ENCODE assay signal across 8 cellular contexts in genomic region chr7:100799037-100799896, GRCh38. TPM values are rescaled to one million over a fixed set of nuclear protein-coding genes. Genes with fewer than 3 reads are reported as not detected.
DNase-seq lines count a peak whose midpoint lies in the region; ATAC-seq and TF ChIP-seq lines count a peak whose summit lies in the region.

No MANE protein-coding gene starts in this region.

- CTCF ChIA-PET in A673 (lab: Charles Lee), result interaction anchor here (0.6 to 4.8 kb wide), 4 partner anchors 29 to 167 kb away, joined by 3 to 50 read pairs (median 7); partner anchors contain the start of genes SLC12A9 and UFSP1
- CTCF ChIA-PET in activated CD8-positive, alpha-beta T cell treated with anti-CD3 and anti-CD28 coated beads, Interleukin-2, amount 10 ng/mL, durations not matched to agents 7 days and 5 days (lab: Charles Lee), result interaction anchor here (0.8 to 9.4 kb wide), 18 partner anchors 10 to 213 kb away, joined by 3 to 223 read pairs (median 4); partner anchors contain the start of genes FBXO24, LRCH4, POP7 and SLC12A9

- no peak overlapping the region for H3K27ac Mint-ChIP-seq in activated CD8-positive, alpha-beta T cell treated with anti-CD3 and anti-CD28 coated beads, Interleukin-2, amount 10 ng/mL, durations not matched to agents 7 days and 5 days
- H3K27ac Mint-ChIP-seq in neural progenitor cell, result no peak overlapping the region

- no peaks in the 10 kb centered on the region for H3K9me3 Mint-ChIP-seq in activated CD8-positive, alpha-beta T cell treated with anti-CD3 and anti-CD28 coated beads, Interleukin-2, amount 10 ng/mL, durations not matched to agents 7 days and 5 days (ENCODE audit: insufficient read depth)
- no peaks in the 10 kb centered on the region for H3K9me3 Mint-ChIP-seq in neural progenitor cell

- BruUV-seq in A673 (replicated peaks; lab: Mats Ljungman, UMichigan), result no TSS peak

- H3K4me3 Mint-ChIP-seq in activated CD8-positive, alpha-beta T cell treated with anti-CD3 and anti-CD28 coated beads, Interleukin-2, amount 10 ng/mL, durations not matched to agents 7 days and 5 days, result no peak overlapping the region
- H3K4me3 Mint-ChIP-seq in neural progenitor cell, result peak overlapping the region; percentile 69

- no peak overlapping the region for H3K9ac ChIP-seq in neural progenitor cell

- intact Hi-C loops in A673 (cut with micrococcal nuclease; ENCODE audit: unreplicated experiment), result loop anchor here (1.0 to 2.0 kb wide), 2 partner anchors 28 to 53 kb away; partner anchors contain the start of genes EPHB4 and SLC12A9
- intact Hi-C loops in esophagus muscularis mucosa (cut with DNase I), result loop anchor here (1.0 kb wide), 1 partner anchor 53 kb away; the partner anchor contains the start of gene SLC12A9
- intact Hi-C loops in thyroid gland (cut with DNase I), result loop anchor here (2.0 kb wide), 1 partner anchor 54 kb away; the partner anchor contains the start of gene SLC12A9

- no peaks in the 10 kb centered on the region for H3K79me2 ChIP-seq in neural progenitor cell (ENCODE audit: low read depth)

- ATAC-seq in activated CD8-positive, alpha-beta T cell treated with anti-CD3 and anti-CD28 coated beads, Interleukin-2, amount 10 ng/mL, durations not matched to agents 7 days and 5 days, result peak; percentile 71
- ATAC-seq in GM21576 (IDR thresholded peaks at IDR 0.05; ENCODE audit: unreplicated experiment), result no peak

- H3K36me3 ChIP-seq in A673 (ENCODE audit: insufficient read depth, low read length, poor library complexity, severe bottlenecking) (peaks cover 12% of the 10 kb centered on the region), esophagus muscularis mucosa (peaks cover 0 to 14% (median 0%) of the 10 kb centered on the region in 4 donors), neural progenitor cell (no peaks in the 10 kb centered on the region), thyroid gland (no peaks in the 10 kb centered on the region)

- 13% methylated on average over 14 of the region's 14 CpGs for WGBS in esophagus muscularis mucosa
- WGBS in thyroid gland, 2 donors, result 20 to 29% methylated on average over 11 to 14 of the region's 14 CpGs

- H3K27me3 Mint-ChIP-seq in activated CD8-positive, alpha-beta T cell treated with anti-CD3 and anti-CD28 coated beads, Interleukin-2, amount 10 ng/mL, durations not matched to agents 7 days and 5 days (ENCODE audit: low read depth), result no peaks in the 10 kb centered on the region
- peaks cover 15% of the 10 kb centered on the region for H3K27me3 Mint-ChIP-seq in neural progenitor cell (ENCODE audit: insufficient read depth, low read depth)

- DNase-seq in A673 (ENCODE audit: low spot score), result peak; percentile 88
- DNase-seq in GM12865 (ENCODE audit: low read depth), result peak; percentile 73
- DNase-seq in NCI-H748 (lab: John Stamatoyannopoulos, UW; ENCODE audit: unreplicated experiment), result peak; percentile 38
- DNase-seq in activated CD8-positive, alpha-beta T cell treated with anti-CD3 and anti-CD28 coated beads, Interleukin-2, amount 10 ng/mL, durations not matched to agents 7 days and 5 days, result peak; percentile 71
- peak; percentile 93 for DNase-seq in esophagus muscularis mucosa (ENCODE audit: extremely low spot score)
- peak; percentile 79 for DNase-seq in neural progenitor cell (ENCODE audit: low spot score)
- DNase-seq in thyroid gland, result peak; percentile 56 to 59

- H3K9me3 ChIP-seq in A673 (ENCODE audit: low read depth, low read length, poor library complexity, severe bottlenecking) (no peaks in the 10 kb centered on the region), esophagus muscularis mucosa (no peaks in the 10 kb centered on the region), neural progenitor cell (ENCODE audit: low read depth) (no peaks in the 10 kb centered on the region), thyroid gland (no peaks in the 10 kb centered on the region)

- H3F3A ChIP-seq in neural progenitor cell (ENCODE audit: low read depth), result peaks cover 37% of the 10 kb centered on the region

- H3K27ac ChIP-seq in A673 (ENCODE audit: low read depth, low read length, poor library complexity, severe bottlenecking) (peak overlapping the region; percentile 24), esophagus muscularis mucosa (replicated peaks in 1 of 4) (no peak overlapping the region), neural progenitor cell (no peak overlapping the region), thyroid gland (no peak overlapping the region)

- no peak overlapping the region for H3K4me3 ChIP-seq in A673 (ENCODE audit: low read depth, low read length, poor library complexity, severe bottlenecking)
- H3K4me3 ChIP-seq in GM12865 (ENCODE audit: low read depth, low read length), result no peak overlapping the region
- H3K4me3 ChIP-seq in esophagus muscularis mucosa, result no peak overlapping the region
- H3K4me3 ChIP-seq in neural progenitor cell, result no peak overlapping the region
- no peak overlapping the region for H3K4me3 ChIP-seq in thyroid gland (replicated peaks in 1 of 3)

- no peaks in the 10 kb centered on the region for H3K27me3 ChIP-seq in A673 (replicated peaks; ENCODE audit: insufficient read depth, low read depth, low read length, poor library complexity)
- H3K27me3 ChIP-seq in esophagus muscularis mucosa, result peaks cover 0 to 10% (median 0%) of the 10 kb centered on the region in 4 donors
- no peaks in the 10 kb centered on the region for H3K27me3 ChIP-seq in neural progenitor cell
- no peaks in the 10 kb centered on the region for H3K27me3 ChIP-seq in thyroid gland

- H3K4me1 Mint-ChIP-seq in activated CD8-positive, alpha-beta T cell treated with anti-CD3 and anti-CD28 coated beads, Interleukin-2, amount 10 ng/mL, durations not matched to agents 7 days and 5 days (ENCODE audit: low read depth), result peaks cover 13% of the 10 kb centered on the region
- peaks cover 9% of the 10 kb centered on the region for H3K4me1 Mint-ChIP-seq in neural progenitor cell

- no peak overlapping the region for H2AFZ ChIP-seq in neural progenitor cell (replicated peaks)

- POLR2A ChIA-PET in A673 (lab: Charles Lee; ENCODE audit: low non-redundant PET), result interaction anchor here (0.5 kb wide), 1 partner anchor 101 kb away, joined by 5 read pairs; no protein-coding TSS in a partner anchor
- POLR2A ChIA-PET in activated CD8-positive, alpha-beta T cell treated with anti-CD3 and anti-CD28 coated beads, Interleukin-2, amount 10 ng/mL, durations not matched to agents 7 days and 5 days (lab: Charles Lee), result interaction anchor here (0.6 to 1.0 kb wide), 2 partner anchors 53 to 105 kb away, joined by 3 read pairs; partner anchors contain the start of genes GIGYF1 and SLC12A9

- H3K4me2 ChIP-seq in neural progenitor cell, result no peak overlapping the region

- H3K4me1 ChIP-seq in A673 (ENCODE audit: insufficient read depth, low read length, poor library complexity, severe bottlenecking), result peaks cover 20% of the 10 kb centered on the region
- peaks cover 27 to 49% (median 40%) of the 10 kb centered on the region in 4 donors for H3K4me1 ChIP-seq in esophagus muscularis mucosa
- H3K4me1 ChIP-seq in neural progenitor cell, result peaks cover 12% of the 10 kb centered on the region
- H3K4me1 ChIP-seq in thyroid gland, result peaks cover 7 to 12% of the 10 kb centered on the region in 2 donors

- TF ChIP-seq EP300 in esophagus muscularis mucosa (IDR thresholded peaks at IDR 0.05), result no peak

- H4K20me1 ChIP-seq in neural progenitor cell (ENCODE audit: low read depth), result peaks cover 6% of the 10 kb centered on the region

- peak; percentile 77 for TF ChIP-seq CTCF in A673 (conservative IDR thresholded peaks at IDR 0.05; ENCODE audit: low read depth, low read length)
- peak; percentile 83 for TF ChIP-seq CTCF in GM12865 (IDR thresholded peaks at IDR 0.05; ENCODE audit: insufficient read depth, low read depth, low read length, missing control alignments)
- TF ChIP-seq CTCF in esophagus muscularis mucosa (IDR thresholded peaks at IDR 0.05), result peak; percentile 65 to 82 (median 82)
- TF ChIP-seq CTCF in neural progenitor cell (IDR thresholded peaks at IDR 0.05), result peak; percentile 73
- TF ChIP-seq CTCF in thyroid gland (IDR thresholded peaks at IDR 0.05), result peak; percentile 24 to 63 (median 54)

- TF ChIP-seq POLR2A in esophagus muscularis mucosa (IDR thresholded peaks at IDR 0.05; ENCODE audit: low read depth) (no peak), thyroid gland (IDR thresholded peaks at IDR 0.05) (no peak)

- H3K36me3 Mint-ChIP-seq in activated CD8-positive, alpha-beta T cell treated with anti-CD3 and anti-CD28 coated beads, Interleukin-2, amount 10 ng/mL, durations not matched to agents 7 days and 5 days (ENCODE audit: low read depth), result no peaks in the 10 kb centered on the region
- H3K36me3 Mint-ChIP-seq in neural progenitor cell, result peaks cover 9% of the 10 kb centered on the region

RNA-seq across cellular contexts. Expression of gene EPHB4, which starts 28.1 kb away (rescaled TPM):
- total RNA-seq in A673 (2021) (90.4 and 92.6 TPM in 2 replicates), esophagus muscularis mucosa (10 to 100 TPM; 26.2 to 92.4 (median 59.0) TPM), neural progenitor cell (ENCODE audit: low replicate concordance) (66.5 and 106 TPM in 2 replicates), thyroid gland (10 to 100 TPM; 27.9 to 38.0 (median 35.1) TPM)
- 1 to 10 TPM; 1.5 to 1.9 TPM for total RNA-seq in activated CD8-positive, alpha-beta T cell treated with anti-CD3 and anti-CD28 coated beads, Interleukin-2, amount 10 ng/mL, durations not matched to agents 7 days and 5 days

RNA-seq across cellular contexts. Expression of gene SLC12A9, which starts 53.2 kb away (rescaled TPM):
- total RNA-seq in A673 (2021), result 23.8 and 26.1 TPM in 2 replicates
- 10 to 100 TPM; 28.3 to 29.5 TPM for total RNA-seq in activated CD8-positive, alpha-beta T cell treated with anti-CD3 and anti-CD28 coated beads, Interleukin-2, amount 10 ng/mL, durations not matched to agents 7 days and 5 days
- total RNA-seq in esophagus muscularis mucosa, result 10 to 100 TPM; 15.0 to 26.0 (median 19.9) TPM
- total RNA-seq in neural progenitor cell (ENCODE audit: low replicate concordance), result 3.5 and 18.6 TPM in 2 replicates
- 10 to 100 TPM; 15.2 to 27.9 (median 17.2) TPM for total RNA-seq in thyroid gland

Comparison
In these comparisons a context has a peak if more than half of its experiments do, and no peak if none do; other contexts are left out.
1. DNase-seq: peak in every context shown above with its lines; median percentile 93 in esophagus muscularis mucosa; 88 in A673; 79 in neural progenitor cell; 73 in GM12865; 71 in activated CD8-positive, alpha-beta T cell treated with anti-CD3 and anti-CD28 coated beads, Interleukin-2, amount 10 ng/mL, durations not matched to agents 7 days and 5 days; 58 in thyroid gland; 38 in NCI-H748.
2. RNA of gene EPHB4, which starts 28.1 kb away (total RNA-seq): 90.4 to 92.6 TPM in A673, 26.2 to 92.4 TPM in esophagus muscularis mucosa, 66.5 to 106 TPM in neural progenitor cell and 27.9 to 38.0 TPM in thyroid gland; 1.5 to 1.9 TPM in activated CD8-positive, alpha-beta T cell treated with anti-CD3 and anti-CD28 coated beads, Interleukin-2, amount 10 ng/mL, durations not matched to agents 7 days and 5 days; every median in the first group is over 4 times any median in the second.
3. Peak in every context shown above with its lines, with median percentiles within 50 percentile points of each other: CTCF ChIP-seq.